26 cellular contexts compared by ENCODE assay signal in genomic region chr14:96399405-96399804, GRCh38. TPM values are rescaled to one million over a fixed set of nuclear protein-coding genes. Genes with fewer than 3 reads are reported as not detected.
DNase-seq lines count a peak whose midpoint lies in the region; ATAC-seq and TF ChIP-seq lines count a peak whose summit lies in the region.
"Had no signal": no experiment of that assay in that cellular context is flagged by ENCODE, and none has a peak within 500 bp of the region (broad histone marks: within the 10 kb centered on the region; RNA-seq: fewer than 3 reads in every experiment).

No MANE protein-coding gene starts in this region.

- no peak overlapping the region for H4K8ac ChIP-seq in neuronal stem cell (ENCODE audit: low read depth, low read length)

- no peaks in the 10 kb centered on the region for H3K36me3 Mint-ChIP-seq in GM23338 (ENCODE audit: low read depth)
- H3K36me3 Mint-ChIP-seq in T-helper 17 cell (ENCODE audit: low read depth): peaks cover 4% of the 10 kb centered on the region
- no peaks in the 10 kb centered on the region for H3K36me3 Mint-ChIP-seq in endodermal cell (ENCODE audit: low read depth)
- H3K36me3 Mint-ChIP-seq: CD8-positive, alpha-beta T cell had no signal

- H3K27me3 Mint-ChIP-seq in GM23338 (ENCODE audit: insufficient read depth, low read depth, poor library complexity) (peaks cover 4% of the 10 kb centered on the region), T-helper 17 cell (peaks cover 42% of the 10 kb centered on the region), endodermal cell (ENCODE audit: insufficient read depth) (peaks cover 2% of the 10 kb centered on the region)

- H2AK5ac ChIP-seq in neuronal stem cell (ENCODE audit: low read depth, low read length): no peak overlapping the region

- no peaks in the 10 kb centered on the region; the same call in 2 of the 3 replicates for H3K4me1 Mint-ChIP-seq in GM23338
- peaks cover 4% of the 10 kb centered on the region for H3K4me1 Mint-ChIP-seq in T-helper 17 cell
- H3K4me1 Mint-ChIP-seq in endodermal cell: no peaks in the 10 kb centered on the region
- H3K4me1 Mint-ChIP-seq: B cell had no signal

- H3K36me3 ChIP-seq in GM23338 (ENCODE audit: insufficient read depth) (no peaks in the 10 kb centered on the region), endodermal cell (ENCODE audit: control insufficient read depth, insufficient read depth, low read length) (no peaks in the 10 kb centered on the region), neuronal stem cell (replicated peaks in 1 of 2; ENCODE audit: control insufficient read depth in 2 of 2, insufficient read depth in 2 of 2, low read length in 2 of 2) (no peaks in the 10 kb centered on the region)
- H3K36me3 ChIP-seq: BLaER1 treated with 17β-estradiol and CSF1 and Interleukin-3, amounts not matched to agents 10 nM and 100 nM had no signal

- intact Hi-C loops in Right ventricle myocardium superior (cut with DNase I): no loop called here

- no peaks in the 10 kb centered on the region for H3K79me2 ChIP-seq in GM23338 (replicated peaks; ENCODE audit: insufficient read depth)

- H3K27ac Mint-ChIP-seq in GM23338 (no peak overlapping the region), T-helper 17 cell (peak overlapping the region; percentile 68), endodermal cell (no peak overlapping the region)
- H3K27ac Mint-ChIP-seq: B cell; CD4-positive, alpha-beta T cell; CD8-positive, alpha-beta T cell had no signal

- no peak overlapping the region for H3K23ac ChIP-seq in neuronal stem cell (ENCODE audit: low read depth, low read length, poor library complexity)

- no peaks in the 10 kb centered on the region for H4K20me1 ChIP-seq in GM23338 (replicated peaks; ENCODE audit: insufficient read depth)
- H4K20me1 ChIP-seq: BLaER1 treated with 17β-estradiol and CSF1 and Interleukin-3, amounts not matched to agents 10 nM and 100 nM had no signal

- no peak overlapping the region for H3K14ac ChIP-seq in neuronal stem cell (ENCODE audit: low read length)

- H3K4me3 Mint-ChIP-seq in GM23338: no peak overlapping the region
- H3K4me3 Mint-ChIP-seq in T-helper 17 cell: no peak overlapping the region
- H3K4me3 Mint-ChIP-seq in endodermal cell: no peak overlapping the region
- H3K4me3 Mint-ChIP-seq: B cell; CD4-positive, alpha-beta T cell; CD8-positive, alpha-beta T cell had no signal

- 85 to 89% methylated on average over 4 to 9 of the region's 9 CpGs for WGBS in endodermal cell (ENCODE audit: insufficient coverage in 1 of 2, insufficient read length in 1 of 2), 2 experiments
- WGBS in neuronal stem cell (ENCODE audit: extremely low coverage in 2 of 2, insufficient read length in 2 of 2, insufficient replicate concordance in 1 of 2), 2 donors: no CpG with 5 or more reads among the region's 9 CpGs

- ATAC-seq in GM23338 (0 out of 3 replicates have a peak, but pooled peaks have one; percentile 28), T-helper 17 cell (no peak), GM19023 (IDR thresholded peaks at IDR 0.05; ENCODE audit: unreplicated experiment) (no peak), Right ventricle myocardium superior (ENCODE audit: poor library complexity) (no peak)
- ATAC-seq: A549; CD8-positive, alpha-beta T cell; GM12878 had no signal

- no peak overlapping the region for H2BK120ac ChIP-seq in neuronal stem cell (ENCODE audit: low read depth, low read length)

- H3K4ac ChIP-seq in neuronal stem cell (ENCODE audit: low read length): no peak overlapping the region

- no peaks in the 10 kb centered on the region for H3K9me3 Mint-ChIP-seq in GM23338
- no peaks in the 10 kb centered on the region for H3K9me3 Mint-ChIP-seq in endodermal cell
- H3K9me3 Mint-ChIP-seq: CD4-positive, alpha-beta T cell; CD8-positive, alpha-beta T cell had no signal

- no peak overlapping the region for H2BK12ac ChIP-seq in neuronal stem cell (ENCODE audit: low read length)

- H3K9me3 ChIP-seq in T-helper 17 cell (ENCODE audit: control insufficient read depth, low read length, poor library complexity, severe bottlenecking) (no peaks in the 10 kb centered on the region), endodermal cell (ENCODE audit: control insufficient read depth, low read length) (no peaks in the 10 kb centered on the region), neuronal stem cell (replicated peaks in 1 of 2; ENCODE audit: control insufficient read depth in 2 of 2, insufficient read depth in 1 of 2, low read depth in 1 of 2, low read length in 2 of 2) (no peaks in the 10 kb centered on the region)
- H3K9me3 ChIP-seq: A549; BLaER1 treated with 17β-estradiol and CSF1 and Interleukin-3, amounts not matched to agents 10 nM and 100 nM; Caco-2 had no signal

- no peaks in the 10 kb centered on the region for H3K79me1 ChIP-seq in neuronal stem cell (ENCODE audit: low read depth, low read length)

- no peak for TF ChIP-seq CTCF in GM23338 (conservative IDR thresholded peaks at IDR 0.05; ENCODE audit: low read depth in 2 of 2)
- no peak for TF ChIP-seq CTCF in endodermal cell (conservative IDR thresholded peaks at IDR 0.05)

- no peak overlapping the region for H3K18ac ChIP-seq in neuronal stem cell (ENCODE audit: low read length)

- no peak overlapping the region for H3K9ac ChIP-seq in endodermal cell (ENCODE audit: extremely low read depth, low read length, poor library complexity, severe bottlenecking)
- H3K9ac ChIP-seq in neuronal stem cell (ENCODE audit: low read depth, low read length, poor library complexity): peak overlapping the region; percentile 55
- H3K9ac ChIP-seq: BLaER1 treated with 17β-estradiol and CSF1 and Interleukin-3, amounts not matched to agents 10 nM and 100 nM had no signal

- H3K4me1 ChIP-seq in GM23338 (ENCODE audit: insufficient read depth) (no peaks in the 10 kb centered on the region), endodermal cell (ENCODE audit: control insufficient read depth, insufficient read depth, low read length) (no peaks in the 10 kb centered on the region), neuronal stem cell (ENCODE audit: control insufficient read depth in 2 of 2, insufficient read depth in 1 of 2, low read depth in 1 of 2, low read length in 2 of 2) (no peaks in the 10 kb centered on the region)
- H3K4me1 ChIP-seq: A549, Caco-2 had no signal

- H2AFZ ChIP-seq in GM23338: no peak overlapping the region
- no peak overlapping the region for H2AFZ ChIP-seq in neuronal stem cell (ENCODE audit: low read length)

- no peaks in the 10 kb centered on the region for H3F3A ChIP-seq in GM23338 (replicated peaks; ENCODE audit: low read depth)

- H2BK15ac ChIP-seq in neuronal stem cell (ENCODE audit: low read length): no peak overlapping the region

- no peak overlapping the region for H3K4me3 ChIP-seq in GM23338
- H3K4me3 ChIP-seq in endodermal cell (ENCODE audit: low read length): no peak overlapping the region
- no peak overlapping the region for H3K4me3 ChIP-seq in neuronal stem cell (ENCODE audit: low read length in 2 of 2)
- H3K4me3 ChIP-seq: A549; BLaER1 treated with 17β-estradiol and CSF1 and Interleukin-3, amounts not matched to agents 10 nM and 100 nM; GM12878 had no signal

- no peak for DNase-seq in GM23338 (ENCODE audit: low spot score)
- DNase-seq in T-helper 17 cell: no peak
- peak; percentile 59 for DNase-seq in endodermal cell
- DNase-seq in neuronal stem cell (ENCODE audit: low spot score): no peak
- DNase-seq in D341Med (ENCODE audit: low spot score): no peak
- DNase-seq in NCI-H510A (lab: John Stamatoyannopoulos, UW): no peak
- no peak for DNase-seq in Right ventricle myocardium superior
- DNase-seq: AML-193; Caco-2; Calu3; CD4-positive, alpha-beta T cell; CD8-positive, alpha-beta T cell; DMS 273 treated with DMSO at 0.1 percent for 48 hours; DMS153; DMS53; DMS79; DND-41; EL; GDM1 had no signal

- no peaks in the 10 kb centered on the region for H3K27me3 ChIP-seq in GM23338 (ENCODE audit: insufficient read depth)
- no peaks in the 10 kb centered on the region for H3K27me3 ChIP-seq in endodermal cell (ENCODE audit: control insufficient read depth, insufficient read depth, low read length, poor library complexity, severe bottlenecking)
- H3K27me3 ChIP-seq in neuronal stem cell (ENCODE audit: control insufficient read depth in 3 of 3, insufficient read depth in 3 of 3, low read depth in 1 of 3, low read length in 3 of 3): no peaks in the 10 kb centered on the region
- H3K27me3 ChIP-seq: BLaER1 treated with 17β-estradiol and CSF1 and Interleukin-3, amounts not matched to agents 10 nM and 100 nM had no signal

- H3K9me2 ChIP-seq in GM23338 (ENCODE audit: insufficient read depth): no peaks in the 10 kb centered on the region

- H3K27ac ChIP-seq in GM23338 (ENCODE audit: low read depth) (no peak overlapping the region), endodermal cell (ENCODE audit: low read depth, low read length) (no peak overlapping the region), neuronal stem cell (replicated peaks; ENCODE audit: low read length) (no peak overlapping the region)
- H3K27ac ChIP-seq: 22Rv1; A549; BLaER1 treated with 17β-estradiol and CSF1 and Interleukin-3, amounts not matched to agents 10 nM and 100 nM; C4-2B had no signal

- no peak overlapping the region for H4K91ac ChIP-seq in neuronal stem cell (ENCODE audit: low read depth, low read length, poor library complexity)

- H2BK5ac ChIP-seq in neuronal stem cell (ENCODE audit: low read length): no peak overlapping the region

- no peak overlapping the region for H3K4me2 ChIP-seq in GM23338
- H3K4me2 ChIP-seq in neuronal stem cell (ENCODE audit: insufficient read depth, low read length, poor library complexity, severe bottlenecking): no peak overlapping the region
- H3K4me2 ChIP-seq: A549; BLaER1 treated with 17β-estradiol and CSF1 and Interleukin-3, amounts not matched to agents 10 nM and 100 nM had no signal

RNA-seq across cellular contexts. Expression of gene AK7, which starts 7.5 kb away (rescaled TPM):
- total RNA-seq in GM23338 (2014; rRNA removed; shearing (Covaris generic)): 6.2 and 13.0 TPM in 2 replicates
- 4.3 and 5.6 TPM in 2 replicates for polyA plus RNA-seq in GM23338 (2016; fragmentation: Nextera tagmentation; extraction: Ambion mirVana)
- total RNA-seq in T-helper 17 cell (not detected), endodermal cell (1 to 10 TPM; 3.8 to 6.2 TPM), Right ventricle myocardium superior (0.22 TPM)
- polyA plus RNA-seq in endodermal cell (2013, experiment 1 of 2): 6.2 TPM
- 7.3 TPM for polyA plus RNA-seq in endodermal cell (2013, experiment 2 of 2)
- 5.8 TPM for polyA plus RNA-seq in neuronal stem cell (2013, experiment 1 of 2)
- polyA plus RNA-seq in neuronal stem cell (2013, experiment 2 of 2): 6.4 TPM
- total RNA-seq: CD4-positive, alpha-beta T cell; CD8-positive, alpha-beta T cell had no signal

RNA-seq across cellular contexts. Expression of gene GSKIP, which starts 36.1 kb away (rescaled TPM):
- 50.9 and 58.8 TPM in 2 replicates for total RNA-seq in GM23338 (2014; rRNA removed; shearing (Covaris generic))
- 15.0 and 17.4 TPM in 2 replicates for polyA plus RNA-seq in GM23338 (2016; fragmentation: Nextera tagmentation; extraction: Ambion mirVana)
- total RNA-seq in T-helper 17 cell (10 to 100 TPM in 1 of 2 donors, 1 to 10 TPM in 1; 9.3 to 13.2 TPM), endodermal cell (10 to 100 TPM; 43.7 to 44.4 TPM), Right ventricle myocardium superior (11.1 TPM)
- polyA plus RNA-seq in endodermal cell (2013, experiment 1 of 2): 37.3 TPM
- 40.1 TPM for polyA plus RNA-seq in endodermal cell (2013, experiment 2 of 2)
- polyA plus RNA-seq in neuronal stem cell (2013, experiment 1 of 2): 22.5 TPM
- polyA plus RNA-seq in neuronal stem cell (2013, experiment 2 of 2): 22.6 TPM

RNA-seq across cellular contexts. Expression of gene ATG2B, which starts 36.3 kb away (rescaled TPM):
- 11.0 and 15.4 TPM in 2 replicates for total RNA-seq in GM23338 (2014; rRNA removed; shearing (Covaris generic))
- 2.1 and 3.8 TPM in 2 replicates for polyA plus RNA-seq in GM23338 (2016; fragmentation: Nextera tagmentation; extraction: Ambion mirVana)
- total RNA-seq in T-helper 17 cell (10 to 100 TPM; 27.8 to 28.7 TPM), endodermal cell (10 to 100 TPM in 1 of 2 donors, 1 to 10 TPM in 1; 9.7 to 14.1 TPM), Right ventricle myocardium superior (10.9 TPM)
- polyA plus RNA-seq in endodermal cell (2013, experiment 1 of 2): 7.8 TPM
- polyA plus RNA-seq in endodermal cell (2013, experiment 2 of 2): 7.7 TPM
- polyA plus RNA-seq in neuronal stem cell (2013, experiment 1 of 2): 6.9 TPM
- 7.0 TPM for polyA plus RNA-seq in neuronal stem cell (2013, experiment 2 of 2)
